ENCODE assay signal across 10 cellular contexts in genomic region chr1:91872560-91873081, GRCh38. TPM values are rescaled to one million over a fixed set of nuclear protein-coding genes. Genes with fewer than 3 reads are reported as not detected.
DNase-seq lines count a peak whose midpoint lies in the region; ATAC-seq and TF ChIP-seq lines count a peak whose summit lies in the region.
"Had no signal": no experiment of that assay in that cellular context is flagged by ENCODE, and none has a peak within 500 bp of the region (broad histone marks: within the 10 kb centered on the region; RNA-seq: fewer than 3 reads in every experiment).

No MANE protein-coding gene starts in this region.

- peak overlapping the region; percentile 11 to 93 (median 86) for H3K27ac Mint-ChIP-seq in CD8-positive, alpha-beta memory T cell
- H3K27ac Mint-ChIP-seq in activated T-cell treated with anti-CD3 and anti-CD28 coated beads, Interleukin-2, amount 50 U/mL, for 24 hours, result peak overlapping the region; percentile 86

- H3K36me3 ChIP-seq in CD8-positive, alpha-beta memory T cell (ENCODE audit: insufficient read depth, low read length), result no peaks in the 10 kb centered on the region
- H3K36me3 ChIP-seq in right atrium auricular region, result no peaks in the 10 kb centered on the region
- H3K36me3 ChIP-seq: thoracic aorta had no signal

- peaks cover 54% of the 10 kb centered on the region for H3K4me1 ChIP-seq in CD8-positive, alpha-beta memory T cell (ENCODE audit: insufficient read depth, low read length)
- peaks cover 0 to 34% of the 10 kb centered on the region in 2 donors for H3K4me1 ChIP-seq in right atrium auricular region

- POLR2A ChIA-PET in CD8-positive, alpha-beta memory T cell (lab: Charles Lee), result no interaction called here

- no peak for ATAC-seq in GM18907 (IDR thresholded peaks at IDR 0.05; ENCODE audit: unreplicated experiment)

- peak overlapping the region; percentile 22 to 79 (median 75) for H3K4me3 Mint-ChIP-seq in CD8-positive, alpha-beta memory T cell
- peak overlapping the region; percentile 61 for H3K4me3 Mint-ChIP-seq in activated T-cell treated with anti-CD3 and anti-CD28 coated beads, Interleukin-2, amount 50 U/mL, for 24 hours

- no peak for TF ChIP-seq CTCF in dorsolateral prefrontal cortex (IDR thresholded peaks at IDR 0.05 in 54 of 56, conservative IDR thresholded peaks at IDR 0.05 in 2 of 56; ENCODE audit: low read depth in 1 of 56, partially characterized antibody in 56 of 56)
- TF ChIP-seq CTCF in right atrium auricular region (IDR thresholded peaks at IDR 0.05), result no peak

- H3K36me3 Mint-ChIP-seq in CD8-positive, alpha-beta memory T cell, result peaks cover 0 to 3% (median 1%) of the 10 kb centered on the region in 3 donors
- no peaks in the 10 kb centered on the region for H3K36me3 Mint-ChIP-seq in activated T-cell treated with anti-CD3 and anti-CD28 coated beads, Interleukin-2, amount 50 U/mL, for 24 hours (ENCODE audit: low read depth)
- H3K36me3 Mint-ChIP-seq: brain had no signal

- peaks cover 77 to 91% (median 88%) of the 10 kb centered on the region in 3 donors for H3K4me1 Mint-ChIP-seq in CD8-positive, alpha-beta memory T cell
- H3K4me1 Mint-ChIP-seq in activated T-cell treated with anti-CD3 and anti-CD28 coated beads, Interleukin-2, amount 50 U/mL, for 24 hours (ENCODE audit: low read depth), result peaks cover 71% of the 10 kb centered on the region

- H3K4me3 ChIP-seq in CD8-positive, alpha-beta memory T cell (ENCODE audit: low read length), result peak overlapping the region; percentile 8
- H3K4me3 ChIP-seq in dorsolateral prefrontal cortex (no peak overlapping the region), right atrium auricular region (no peak overlapping the region)
- H3K4me3 ChIP-seq: thoracic aorta had no signal

- H3K9me3 ChIP-seq in CD8-positive, alpha-beta memory T cell (ENCODE audit: low read length), result no peaks in the 10 kb centered on the region
- no peaks in the 10 kb centered on the region for H3K9me3 ChIP-seq in right atrium auricular region
- H3K9me3 ChIP-seq: thoracic aorta had no signal

- H3K9me3 Mint-ChIP-seq in CD8-positive, alpha-beta memory T cell, result no peaks in the 10 kb centered on the region
- peaks cover 2% of the 10 kb centered on the region for H3K9me3 Mint-ChIP-seq in activated T-cell treated with anti-CD3 and anti-CD28 coated beads, Interleukin-2, amount 50 U/mL, for 24 hours

- CTCF ChIA-PET in CD8-positive, alpha-beta memory T cell (lab: Charles Lee), result interaction anchor here (0.8 to 2.2 kb wide), 2 partner anchors 12 to 15 kb away, joined by 3 to 6 read pairs; no protein-coding TSS in a partner anchor

- no peaks in the 10 kb centered on the region for H3K27me3 ChIP-seq in CD8-positive, alpha-beta memory T cell (ENCODE audit: insufficient read depth, low read length, poor library complexity, severe bottlenecking)
- no peaks in the 10 kb centered on the region for H3K27me3 ChIP-seq in dorsolateral prefrontal cortex
- no peaks in the 10 kb centered on the region for H3K27me3 ChIP-seq in right atrium auricular region

- H3K27me3 Mint-ChIP-seq in CD8-positive, alpha-beta memory T cell, result no peaks in the 10 kb centered on the region
- H3K27me3 Mint-ChIP-seq in activated T-cell treated with anti-CD3 and anti-CD28 coated beads, Interleukin-2, amount 50 U/mL, for 24 hours, result no peaks in the 10 kb centered on the region

- peak in 4 of 5 donors; percentile 9 to 47 (median 17) for DNase-seq in CD8-positive, alpha-beta memory T cell
- DNase-seq in KBM-7 (peak; percentile 10), left kidney (ENCODE audit: low read depth, low spot score) (peak; percentile 40), dorsolateral prefrontal cortex (no peak), substantia nigra (lab: John Stamatoyannopoulos, UW) (no peak), right atrium auricular region (ENCODE audit: low spot score) (no peak)
- peak; percentile 48 for DNase-seq in activated T-cell treated with anti-CD3 and anti-CD28 coated beads, Interleukin-2, amount 50 U/mL, for 24 hours

- intact Hi-C loops in dorsolateral prefrontal cortex (cut with DNase I), result no loop called here

- H3K27ac ChIP-seq in CD8-positive, alpha-beta memory T cell (ENCODE audit: low read depth, low read length), result no peak overlapping the region
- peak overlapping the region in 1 of 59 donors; percentile 33 for H3K27ac ChIP-seq in dorsolateral prefrontal cortex
- H3K27ac ChIP-seq in substantia nigra (ENCODE audit: low read depth, low read length, poor library complexity, severe bottlenecking), result no peak overlapping the region
- H3K27ac ChIP-seq in right atrium auricular region, result no peak overlapping the region
- H3K27ac ChIP-seq: thoracic aorta had no signal

- in situ Hi-C loops in KBM-7 (cut with MboI; ENCODE audit: low pct_unique_long_range_greater_than_20kb, low sequenced_read_pairs), result no loop called here

RNA-seq across cellular contexts. Expression of gene TGFBR3, which starts 13.3 kb away (rescaled TPM):
- 10 to 100 TPM; 28.8 to 29.9 TPM for total RNA-seq in CD8-positive, alpha-beta memory T cell
- 78.5 TPM for polyA plus RNA-seq in CD8-positive, alpha-beta memory T cell
- 10 to 100 TPM in 116 of 120 experiments, 1 to 10 TPM in 4; 7.4 to 40.5 (median 18.3) TPM for total RNA-seq in dorsolateral prefrontal cortex
- 10 to 100 TPM; 40.5 to 64.8 TPM for total RNA-seq in right atrium auricular region

Comparison
In these comparisons a context has a peak if more than half of its experiments do, and no peak if none do; other contexts are left out.
1. DNase-seq: peak in CD8-positive, alpha-beta memory T cell (4 of 5), KBM-7 (single experiment), activated T-cell treated with anti-CD3 and anti-CD28 coated beads, Interleukin-2, amount 50 U/mL, for 24 hours (single experiment) and left kidney (single experiment); none in dorsolateral prefrontal cortex (0 of 10), substantia nigra (0 of 49) and right atrium auricular region (single experiment).